21 cellular contexts compared by ENCODE assay signal in genomic region chr13:77781804-77782203, GRCh38.
"Had no signal": no experiment of that assay in that cellular context is flagged by ENCODE, and none has a peak within 500 bp of the region (broad histone marks: within the 10 kb centered on the region; RNA-seq: fewer than 3 reads in every experiment).

No MANE protein-coding gene starts in this region.

- H3K4me3 ChIP-seq: body of pancreas, dorsolateral prefrontal cortex, left lung, upper lobe of right lung had no signal

- H3K27me3 ChIP-seq: body of pancreas, dorsolateral prefrontal cortex, left lung, upper lobe of right lung had no signal

- DNase-seq: activated CD4-positive, alpha-beta T cell treated with anti-CD3 and anti-CD28 coated beads, Interleukin-2, amount 10 ng/mL, durations not matched to agents 7 days and 5 days; activated CD8-positive, alpha-beta T cell treated with anti-CD3 and anti-CD28 coated beads, Interleukin-2, amount 10 ng/mL, durations not matched to agents 7 days and 5 days; activated naive CD4-positive, alpha-beta T cell treated with anti-CD3 and anti-CD28 coated beads for 36 hours; activated T-cell treated with anti-CD3 and anti-CD28 coated beads, Interleukin-2, amount 50 U/mL, for 24 hours; body of pancreas; central memory CD4-positive, alpha-beta T cell; dorsolateral prefrontal cortex; endodermal cell; foreskin melanocyte; glutamatergic neuron; left lung; naive thymus-derived CD8-positive, alpha-beta T cell; stimulated activated CD4-positive, alpha-beta T cell treated with anti-CD3 and anti-CD28 coated beads, Interleukin-12 subunit alpha, Interleukin-12 subunit beta, amount 100 ng/mL, for 4 hours; stimulated activated CD4-positive, alpha-beta T cell treated with anti-CD3 and anti-CD28 coated beads, Interleukin-1b, Interleukin-23, amount 100 ng/mL, for 48 hours; stimulated activated CD8-positive, alpha-beta memory T cell treated with anti-CD3 and anti-CD28 coated beads, Interleukin-4, amount 100 ng/mL, for 48 hours; stimulated activated naive CD4-positive, alpha-beta T cell; T-cell; T-helper 9 cell; upper lobe of right lung had no signal

- H3K36me3 ChIP-seq: left lung, upper lobe of right lung had no signal

- ATAC-seq: activated CD4-positive, CD25-positive, alpha-beta regulatory T cell treated with anti-CD3 and anti-CD28 coated beads, Interleukin-2, amount 50 U/mL, for 24 hours; activated CD8-positive, alpha-beta T cell treated with anti-CD3 and anti-CD28 coated beads, Interleukin-2, amount 10 ng/mL, durations not matched to agents 7 days and 5 days; body of pancreas; left lung; naive thymus-derived CD8-positive, alpha-beta T cell; T-cell; upper lobe of right lung had no signal

- H3K27ac ChIP-seq: body of pancreas, dorsolateral prefrontal cortex, epithelial cell of prostate, left lung, upper lobe of right lung had no signal

- H3K9me3 ChIP-seq: body of pancreas, left lung, upper lobe of right lung had no signal
